8 cellular contexts compared by ENCODE assay signal in genomic region chr1:11907275-11908138, GRCh38. TPM values are rescaled to one million over a fixed set of nuclear protein-coding genes. Genes with fewer than 3 reads are reported as not detected.
DNase-seq lines count a peak whose midpoint lies in the region; ATAC-seq and TF ChIP-seq lines count a peak whose summit lies in the region.

No MANE protein-coding gene starts in this region.

- POLR2A ChIA-PET in AG04450 (lab: Yijun Ruan, JAX): interaction anchor here (0.6 to 3.6 kb wide), 44 partner anchors 8 to 319 kb away, joined by 3 to 79 read pairs (median 6); partner anchors contain the start of genes AGTRAP, CLCN6, KIAA2013 and MFN2

- peak overlapping the region; percentile 18; the same call in 1 of the 2 replicates for H3K4me3 ChIP-seq in AG04450 (ENCODE audit: low read depth, low read length)

- no peaks in the 10 kb centered on the region for H3K9me3 ChIP-seq in AG04450 (ENCODE audit: control insufficient read depth, insufficient read depth, low read length)

- H3K27ac ChIP-seq in AG04450 (ENCODE audit: low read depth, low read length) (peak overlapping the region; percentile 99), caudate nucleus (ENCODE audit: low read depth, low read length) (peak overlapping the region; percentile 100)

- CTCF ChIA-PET in AG04450 (lab: Charles Lee): interaction anchor here (0.6 to 1.3 kb wide), 17 partner anchors 9 to 870 kb away, joined by 3 to 7 read pairs (median 4); partner anchors contain the start of genes NPPA and PLOD1

- no peaks in the 10 kb centered on the region for H3K27me3 ChIP-seq in AG04450 (ENCODE audit: control insufficient read depth, insufficient read depth, low read length)

- peak; percentile 83 for TF ChIP-seq CTCF in AG04450 (IDR thresholded peaks at IDR 0.05; ENCODE audit: low read depth, low read length)

- peak; percentile 91 for DNase-seq in AG04450 (ENCODE audit: low read depth, low spot score)
- peak; percentile 82 for DNase-seq in NCI-H226
- peak; percentile 60 to 76 (median 65) for DNase-seq in activated CD4-positive, CD25-positive, alpha-beta regulatory T cell (lab: John Stamatoyannopoulos, UW)
- DNase-seq in caudate nucleus (lab: John Stamatoyannopoulos, UW): peak in 60 of 61 donors; percentile 9 to 97 (median 78)
- DNase-seq in iris pigment epithelial cell (ENCODE audit: low read depth): peak; percentile 88
- peak; percentile 87 for DNase-seq in smooth muscle cell of the brain vasculature (ENCODE audit: low read depth, low spot score)

- ATAC-seq in GM18873 (IDR thresholded peaks at IDR 0.05; ENCODE audit: low FRiP score, unreplicated experiment) (peak; percentile 44), HG03280 (IDR thresholded peaks at IDR 0.05; ENCODE audit: unreplicated experiment) (peak; percentile 49)

RNA-seq across cellular contexts. Expression of gene KIAA2013, which starts 18.7 kb away (rescaled TPM):
- polyA plus RNA-seq in AG04450 (2011; rRNA removed): 35.8 and 45.5 TPM in 2 replicates
- 22.7 and 32.3 TPM in 2 replicates for polyA minus RNA-seq in AG04450 (2011; rRNA and poly(A)+ RNA removed)

RNA-seq across cellular contexts. Expression of gene PLOD1, which starts 27.0 kb away (rescaled TPM):
- polyA plus RNA-seq in AG04450 (2011; rRNA removed): 314 and 427 TPM in 2 replicates
- polyA minus RNA-seq in AG04450 (2011; rRNA and poly(A)+ RNA removed): 219 and 313 TPM in 2 replicates

RNA-seq across cellular contexts. Expression of gene NPPB, which starts 48.8 kb away (rescaled TPM):
- polyA plus RNA-seq in AG04450 (2011; rRNA removed): not detected in 2 replicates
- not detected in 2 replicates for polyA minus RNA-seq in AG04450 (2011; rRNA and poly(A)+ RNA removed)

RNA-seq across cellular contexts. Expression of gene NPPA, which starts 59.9 kb away (rescaled TPM):
- polyA plus RNA-seq in AG04450 (2011; rRNA removed): not detected in 2 replicates
- not detected in 2 replicates for polyA minus RNA-seq in AG04450 (2011; rRNA and poly(A)+ RNA removed)

Comparison
In these comparisons a context has a peak if more than half of its experiments do, and no peak if none do; other contexts are left out.
1. Peak in every context shown above with its lines: DNase-seq, ATAC-seq, H3K4me3 ChIP-seq and H3K27ac ChIP-seq.